19 cellular contexts compared by ENCODE assay signal in the genomic region with DNA sequence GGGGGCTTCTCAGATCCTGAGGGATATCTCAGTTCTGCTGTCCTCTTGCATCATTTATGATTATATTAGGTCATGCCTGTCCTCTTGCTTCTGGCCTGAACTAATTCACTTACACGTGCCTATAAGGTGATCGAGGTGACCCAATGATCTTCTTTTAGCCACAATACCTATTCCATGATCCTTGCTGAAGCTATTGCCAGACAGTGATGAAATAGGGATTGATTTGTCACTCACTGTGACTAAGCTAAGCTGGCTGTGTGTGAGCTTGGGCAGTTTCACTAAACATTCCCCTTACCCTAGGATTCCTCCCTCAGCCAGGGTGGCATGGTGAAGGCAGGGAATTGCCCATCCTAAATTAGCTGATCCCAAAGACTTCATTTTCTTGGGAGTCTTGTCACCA. TPM values are rescaled to one million over a fixed set of nuclear protein-coding genes. Genes with fewer than 3 reads are reported as not detected.
DNase-seq lines count a peak whose midpoint lies in the region; ATAC-seq and TF ChIP-seq lines count a peak whose summit lies in the region.
"Had no signal": no experiment of that assay in that cellular context is flagged by ENCODE, and none has a peak within 500 bp of the region (broad histone marks: within the 10 kb centered on the region; RNA-seq: fewer than 3 reads in every experiment).

No MANE protein-coding gene starts in this region.

- peak overlapping the region; percentile 21 for H3K27ac Mint-ChIP-seq in memory B cell
- H3K27ac Mint-ChIP-seq in natural killer cell treated with Interleukin-12 subunit alpha and Interleukin-12 subunit beta and Interleukin-15 and Interleukin-18, amount 100 ng/mL, for 72 hours, result no peak overlapping the region
- H3K27ac Mint-ChIP-seq: stimulated activated memory B cell treated with anti-CD40 and anti-IgM and Interleukin-4, amounts not matched to agents 10 μg/mL and 1 μg/mL and 100 μg/mL, for 72 hours; WTC11 had no signal

- peaks cover 25% of the 10 kb centered on the region for H3K36me3 Mint-ChIP-seq in memory B cell
- no peaks in the 10 kb centered on the region for H3K36me3 Mint-ChIP-seq in natural killer cell treated with Interleukin-12 subunit alpha and Interleukin-12 subunit beta and Interleukin-15 and Interleukin-18, amount 100 ng/mL, for 72 hours

- ATAC-seq in memory B cell (ENCODE audit: low read depth) (no peak), GM21529 (IDR thresholded peaks at IDR 0.05; ENCODE audit: unreplicated experiment) (no peak)
- no peak for ATAC-seq in natural killer cell treated with Interleukin-12 subunit alpha and Interleukin-12 subunit beta and Interleukin-15 and Interleukin-18, amount 100 ng/mL, for 72 hours
- ATAC-seq: stimulated activated memory B cell treated with anti-CD40 and anti-IgM and Interleukin-4, amounts not matched to agents 10 μg/mL and 1 μg/mL and 100 μg/mL, for 72 hours; WTC11 had no signal

- H3K4me1 Mint-ChIP-seq in memory B cell, result peaks cover 13% of the 10 kb centered on the region
- H3K4me1 Mint-ChIP-seq in natural killer cell treated with Interleukin-12 subunit alpha and Interleukin-12 subunit beta and Interleukin-15 and Interleukin-18, amount 100 ng/mL, for 72 hours (ENCODE audit: low read depth in 2 of 2), result peaks cover 0 to 10% of the 10 kb centered on the region in 2 donors

- H3K4me3 ChIP-seq in BJ (ENCODE audit: low read depth, low read length) (no peak overlapping the region), epithelial cell of esophagus (ENCODE audit: low read length) (no peak overlapping the region)
- H3K4me3 ChIP-seq: BLaER1, dorsolateral prefrontal cortex, ovary had no signal

- POLR2A ChIA-PET in BJ (lab: Charles Lee), result no interaction called here

- DNase-seq in BJ (ENCODE audit: low read depth), result peak; percentile 43
- peak; percentile 68 for DNase-seq in M059J (ENCODE audit: low read depth)
- DNase-seq in epithelial cell of esophagus (ENCODE audit: low read depth), result peak; percentile 91
- no peak for DNase-seq in memory B cell (ENCODE audit: low spot score in 2 of 2)
- DNase-seq in hippocampal formation (lab: John Stamatoyannopoulos, UW), result no peak
- no peak for DNase-seq in natural killer cell treated with Interleukin-12 subunit alpha and Interleukin-12 subunit beta and Interleukin-15 and Interleukin-18, amount 100 ng/mL, for 72 hours (ENCODE audit: low spot score)
- no peak for DNase-seq in NCI-H1048 (lab: John Stamatoyannopoulos, UW)
- DNase-seq: activated CD8-positive, alpha-beta memory T cell treated with anti-CD3 and anti-CD28 coated beads, Interleukin-2, amount 50 U/mL, for 48 hours; dorsolateral prefrontal cortex; H7; head of caudate nucleus; NCI-H1694 treated with DMSO at 0.1 percent for 48 hours; ovary; SK-N-SH; stimulated activated CD4-positive, alpha-beta T cell treated with anti-CD3 and anti-CD28 coated beads, Interleukin-2, amount 100 ng/mL, for 24 hours had no signal

- no peaks in the 10 kb centered on the region for H3K27me3 Mint-ChIP-seq in memory B cell
- H3K27me3 Mint-ChIP-seq in natural killer cell treated with Interleukin-12 subunit alpha and Interleukin-12 subunit beta and Interleukin-15 and Interleukin-18, amount 100 ng/mL, for 72 hours, result no peaks in the 10 kb centered on the region
- H3K27me3 Mint-ChIP-seq: stimulated activated memory B cell treated with anti-CD40 and anti-IgM and Interleukin-4, amounts not matched to agents 10 μg/mL and 1 μg/mL and 100 μg/mL, for 72 hours had no signal

- no peak for TF ChIP-seq CTCF in BJ (IDR thresholded peaks at IDR 0.05; ENCODE audit: insufficient read depth, low read depth, low read length)
- no peak for TF ChIP-seq CTCF in epithelial cell of esophagus (IDR thresholded peaks at IDR 0.05; ENCODE audit: insufficient read depth, low read depth, low read length, missing control alignments)

- CTCF ChIA-PET in BJ (lab: Yijun Ruan, JAX), result interaction anchor here (0.9 kb wide), 1 partner anchor 9 kb away, joined by 5 read pairs; no protein-coding TSS in a partner anchor

- H3K27me3 ChIP-seq in BJ (ENCODE audit: control insufficient read depth, insufficient read depth, low read length), result no peaks in the 10 kb centered on the region
- H3K27me3 ChIP-seq: BLaER1, dorsolateral prefrontal cortex, ovary had no signal

- no peak overlapping the region for H3K4me3 Mint-ChIP-seq in memory B cell
- no peak overlapping the region for H3K4me3 Mint-ChIP-seq in natural killer cell treated with Interleukin-12 subunit alpha and Interleukin-12 subunit beta and Interleukin-15 and Interleukin-18, amount 100 ng/mL, for 72 hours
- H3K4me3 Mint-ChIP-seq: stimulated activated memory B cell treated with anti-CD40 and anti-IgM and Interleukin-4, amounts not matched to agents 10 μg/mL and 1 μg/mL and 100 μg/mL, for 72 hours; WTC11 had no signal

- H3K36me3 ChIP-seq in BJ (ENCODE audit: control insufficient read depth, insufficient read depth, low read length), result no peaks in the 10 kb centered on the region
- H3K36me3 ChIP-seq: ovary had no signal

- H3K9me3 Mint-ChIP-seq in memory B cell, result no peaks in the 10 kb centered on the region
- H3K9me3 Mint-ChIP-seq in natural killer cell treated with Interleukin-12 subunit alpha and Interleukin-12 subunit beta and Interleukin-15 and Interleukin-18, amount 100 ng/mL, for 72 hours, result no peaks in the 10 kb centered on the region
- H3K9me3 Mint-ChIP-seq: stimulated activated memory B cell treated with anti-CD40 and anti-IgM and Interleukin-4, amounts not matched to agents 10 μg/mL and 1 μg/mL and 100 μg/mL, for 72 hours had no signal

RNA-seq across cellular contexts. Expression of gene HADH, which starts 19.0 kb away (rescaled TPM):
- 22.6 and 25.9 TPM in 2 replicates for polyA plus RNA-seq in BJ (2011; rRNA removed)
- 12.0 and 12.5 TPM in 2 replicates for polyA minus RNA-seq in BJ (2011; rRNA and poly(A)+ RNA removed)
- 11.2 and 15.9 TPM in 2 replicates for total RNA-seq in M059J (2014; rRNA removed; shearing (Covaris generic))
- 10 to 100 TPM; 21.3 to 33.9 TPM for total RNA-seq in natural killer cell treated with Interleukin-12 subunit alpha and Interleukin-12 subunit beta and Interleukin-15 and Interleukin-18, amount 100 ng/mL, for 72 hours

Comparison
In these comparisons a context has a peak if more than half of its experiments do, and no peak if none do; other contexts are left out.
1. DNase-seq: peak in BJ (single experiment), M059J (single experiment) and epithelial cell of esophagus (single experiment); none in memory B cell (0 of 2), hippocampal formation (0 of 2), natural killer cell treated with Interleukin-12 subunit alpha and Interleukin-12 subunit beta and Interleukin-15 and Interleukin-18, amount 100 ng/mL, for 72 hours (single experiment) and NCI-H1048 (single experiment).